In the genomic region with DNA sequence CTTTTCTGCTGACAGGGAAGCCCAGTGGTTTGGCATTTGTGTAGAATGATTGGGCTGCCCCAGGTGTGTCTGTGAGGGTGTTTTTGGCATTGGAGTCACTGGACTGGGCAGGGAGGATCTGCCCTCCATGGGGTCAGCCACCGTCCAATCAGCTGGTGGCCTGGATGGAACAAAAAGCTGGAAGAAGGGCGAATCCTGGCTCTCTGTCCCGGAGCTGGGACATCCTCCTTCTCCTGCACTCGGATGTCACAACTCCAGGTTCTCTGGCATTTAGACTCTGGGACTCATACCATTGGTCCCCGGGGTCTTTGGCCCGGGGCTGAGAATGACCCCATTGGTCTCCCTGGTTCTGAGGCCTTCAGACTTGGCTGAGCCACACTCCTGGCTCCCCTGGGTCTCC, we compare ENCODE assay signal across 1 cellular context.
TF ChIP-seq lines count a peak whose summit lies in the region.

No MANE protein-coding gene starts in this region.

TF ChIP-seq in endothelial cell of umbilical vein, 7 proteins besides CTCF, POLR2A, EP300 and RAD21:
- TF ChIP-seq MYC (IDR thresholded peaks at IDR 0.05; ENCODE audit: low read depth, low read length) = no peak
